ENCODE assay signal across 1 cellular context in the genomic region with DNA sequence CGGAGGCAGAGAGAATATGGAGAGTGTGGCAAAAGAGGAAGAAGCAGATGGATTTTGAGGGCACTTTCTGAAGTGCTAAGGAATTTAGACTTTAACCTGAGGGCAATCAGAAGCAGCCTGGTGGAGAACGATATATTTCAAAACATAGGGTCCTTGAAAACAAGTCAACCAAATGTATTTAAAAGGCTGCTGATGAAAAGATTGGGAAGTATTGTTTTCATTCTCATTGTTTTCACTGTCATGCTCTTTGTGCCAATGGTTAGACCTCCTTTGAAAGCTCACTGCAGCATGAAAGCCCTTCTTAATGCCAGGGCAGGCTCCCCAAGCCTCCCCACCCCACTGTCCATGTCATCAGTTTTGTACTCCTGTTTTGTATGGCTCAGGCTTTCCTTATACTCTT.
TF ChIP-seq lines count a peak whose summit lies in the region.

No MANE protein-coding gene starts in this region.

TF ChIP-seq in H1, 55 proteins besides CTCF, POLR2A, EP300 and RAD21:
- TF ChIP-seq EZH2 (IDR thresholded peaks at IDR 0.05; ENCODE audit: low read depth, low read length, severe bottlenecking) (no peak), POLR2AphosphoS5 (IDR thresholded peaks at IDR 0.05; ENCODE audit: low read depth, low read length) (no peak), CREB1 (IDR thresholded peaks at IDR 0.05) (no peak), MAX (IDR thresholded peaks at IDR 0.05) (no peak), KDM4A (IDR thresholded peaks at IDR 0.05; ENCODE audit: low read depth, low read length, severe bottlenecking) (no peak), MAFK (IDR thresholded peaks at IDR 0.05; ENCODE audit: low read depth, low read length) (no peak), SP4 (IDR thresholded peaks at IDR 0.05; ENCODE audit: low read length) (no peak), CBX8 (IDR thresholded peaks at IDR 0.05; ENCODE audit: borderline replicate concordance, low read depth, low read length) (no peak), KDM1A (IDR thresholded peaks at IDR 0.05; ENCODE audit: borderline replicate concordance, low read length) (no peak), KDM5A (IDR thresholded peaks at IDR 0.05; ENCODE audit: low read length) (no peak), HDAC2 (IDR thresholded peaks at IDR 0.05; ENCODE audit: borderline replicate concordance in 1 of 2, low read depth in 2 of 2, low read length in 2 of 2) (no peak), CBX5 (IDR thresholded peaks at IDR 0.05; ENCODE audit: low read depth, low read length) (no peak), TCF12 (IDR thresholded peaks at IDR 0.05; ENCODE audit: low read depth, low read length) (no peak), E2F6 (IDR thresholded peaks at IDR 0.05) (no peak), SUZ12 (IDR thresholded peaks at IDR 0.05; ENCODE audit: low read length) (no peak), TBP (IDR thresholded peaks at IDR 0.05; ENCODE audit: low read depth, low read length) (no peak)
- TF ChIP-seq, protein P1, sequence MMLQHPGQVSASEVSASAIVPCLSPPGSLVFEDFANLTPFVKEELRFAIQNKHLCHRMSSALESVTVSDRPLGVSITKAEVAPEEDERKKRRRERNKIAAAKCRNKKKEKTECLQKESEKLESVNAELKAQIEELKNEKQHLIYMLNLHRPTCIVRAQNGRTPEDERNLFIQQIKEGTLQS (IDR thresholded peaks at IDR 0.05; ENCODE audit: insufficient read depth, low read depth, low read length) = no peak
